16 cellular contexts compared by ENCODE assay signal in the genomic region with DNA sequence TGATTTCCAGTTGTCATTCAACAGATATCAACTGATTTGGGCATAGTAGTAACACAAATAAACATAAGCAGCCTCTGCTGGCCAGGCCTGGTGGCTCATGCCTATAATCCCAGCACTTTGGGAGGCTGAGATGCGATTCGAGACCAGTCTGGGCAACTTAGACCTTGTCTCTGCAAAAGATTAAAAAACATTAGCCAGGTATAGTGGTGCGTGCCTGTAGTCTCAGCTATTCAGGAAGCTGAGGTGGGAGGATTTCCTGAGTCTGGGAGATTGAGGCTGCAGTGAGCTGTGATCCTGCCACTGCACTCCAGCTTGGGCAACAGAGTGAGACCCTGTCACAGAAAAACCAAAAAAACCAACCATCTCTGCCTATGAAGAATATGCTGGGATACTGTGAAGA. TPM values are rescaled to one million over a fixed set of nuclear protein-coding genes. Genes with fewer than 3 reads are reported as not detected.
DNase-seq lines count a peak whose midpoint lies in the region; ATAC-seq and TF ChIP-seq lines count a peak whose summit lies in the region.
"Had no signal": no experiment of that assay in that cellular context is flagged by ENCODE, and none has a peak within 500 bp of the region (broad histone marks: within the 10 kb centered on the region; RNA-seq: fewer than 3 reads in every experiment).

No MANE protein-coding gene starts in this region.

- no peaks in the 10 kb centered on the region for H3K27me3 Mint-ChIP-seq in activated T-cell treated with anti-CD3 and anti-CD28 coated beads, Interleukin-2, amount 50 U/mL, for 24 hours
- H3K27me3 Mint-ChIP-seq in T-cell, result no peaks in the 10 kb centered on the region
- H3K27me3 Mint-ChIP-seq: dendritic cell treated with granulocyte-macrophage colony-stimulating factor and Interleukin-4, amounts not matched to agents 40 ng/mL and 50 ng/mL, for 4 days had no signal

- CTCF ChIA-PET in T-cell (lab: Charles Lee), result interaction anchor here (0.5 to 0.6 kb wide), 2 partner anchors 42 to 49 kb away, joined by 4 to 6 read pairs; no protein-coding TSS in a partner anchor

- ATAC-seq in T-cell (replicated peaks in 1 of 4) (peak; percentile 19 to 51 (median 40)), left ventricle myocardium superior (no peak)
- no peak for ATAC-seq in stimulated activated effector memory CD8-positive, alpha-beta T cell treated with anti-CD3 and anti-CD28 coated beads, Interleukin-12 subunit alpha, Interleukin-12 subunit beta, amount 100 ng/mL, for 72 hours
- ATAC-seq: left lobe of liver had no signal

- H3K36me3 Mint-ChIP-seq in activated T-cell treated with anti-CD3 and anti-CD28 coated beads, Interleukin-2, amount 50 U/mL, for 24 hours (ENCODE audit: low read depth), result peaks cover 96% of the 10 kb centered on the region
- H3K36me3 Mint-ChIP-seq in T-cell, result peaks cover 29% of the 10 kb centered on the region
- peaks cover 95% of the 10 kb centered on the region for H3K36me3 Mint-ChIP-seq in stimulated activated effector memory CD8-positive, alpha-beta T cell treated with anti-CD3 and anti-CD28 coated beads, Interleukin-12 subunit alpha, Interleukin-12 subunit beta, amount 100 ng/mL, for 72 hours

- intact Hi-C loops in left ventricle myocardium superior (cut with micrococcal nuclease), result no loop called here

- H3K4me3 ChIP-seq in choroid plexus epithelial cell (ENCODE audit: low read depth, low read length), result no peak overlapping the region

- in situ Hi-C loops in G401 (cut with HindIII; ENCODE audit: low sequenced_read_pairs), result no loop called here

- H3K9me3 Mint-ChIP-seq in activated T-cell treated with anti-CD3 and anti-CD28 coated beads, Interleukin-2, amount 50 U/mL, for 24 hours, result no peaks in the 10 kb centered on the region
- no peaks in the 10 kb centered on the region for H3K9me3 Mint-ChIP-seq in T-cell
- no peaks in the 10 kb centered on the region for H3K9me3 Mint-ChIP-seq in stimulated activated effector memory CD8-positive, alpha-beta T cell treated with anti-CD3 and anti-CD28 coated beads, Interleukin-12 subunit alpha, Interleukin-12 subunit beta, amount 100 ng/mL, for 72 hours
- H3K9me3 Mint-ChIP-seq: dendritic cell treated with granulocyte-macrophage colony-stimulating factor and Interleukin-4, amounts not matched to agents 40 ng/mL and 50 ng/mL, for 4 days had no signal

- no peak for DNase-seq in activated T-cell treated with anti-CD3 and anti-CD28 coated beads, Interleukin-2, amount 50 U/mL, for 24 hours
- no peak for DNase-seq in activated T-cell treated with anti-CD3 and anti-CD28 coated beads for 4 hours
- DNase-seq in T-cell, result no peak
- DNase-seq in choroid plexus epithelial cell (ENCODE audit: low read depth), result no peak
- DNase-seq in stimulated activated effector memory CD8-positive, alpha-beta T cell treated with anti-CD3 and anti-CD28 coated beads, Interleukin-12 subunit alpha, Interleukin-12 subunit beta, amount 100 ng/mL, for 72 hours (ENCODE audit: low spot score in 2 of 2), result no peak
- DNase-seq in G401 (ENCODE audit: low spot score), result no peak
- DNase-seq in NCI-H774 (lab: John Stamatoyannopoulos, UW), result no peak
- no peak for DNase-seq in left ventricle myocardium superior
- DNase-seq: activated CD8-positive, alpha-beta memory T cell treated with anti-CD3 and anti-CD28 coated beads, Interleukin-2, amount 50 U/mL, for 48 hours; aorta; GF-D8; NCI-H1694; OCI-M1; retina had no signal

- H3K27ac Mint-ChIP-seq in activated T-cell treated with anti-CD3 and anti-CD28 coated beads, Interleukin-2, amount 50 U/mL, for 24 hours, result peak overlapping the region; percentile 87
- H3K27ac Mint-ChIP-seq in T-cell, result peak overlapping the region; percentile 82 to 84
- H3K27ac Mint-ChIP-seq in stimulated activated effector memory CD8-positive, alpha-beta T cell treated with anti-CD3 and anti-CD28 coated beads, Interleukin-12 subunit alpha, Interleukin-12 subunit beta, amount 100 ng/mL, for 72 hours, result peak overlapping the region; percentile 82
- H3K27ac Mint-ChIP-seq: dendritic cell treated with granulocyte-macrophage colony-stimulating factor and Interleukin-4, amounts not matched to agents 40 ng/mL and 50 ng/mL, for 4 days had no signal

- POLR2A ChIA-PET in T-cell (lab: Charles Lee), result interaction anchor here in 1 of 2 donors (0.6 kb wide), 1 partner anchor 71 kb away, joined by 10 read pairs; no protein-coding TSS in a partner anchor

- H3K4me3 Mint-ChIP-seq in activated T-cell treated with anti-CD3 and anti-CD28 coated beads, Interleukin-2, amount 50 U/mL, for 24 hours, result no peak overlapping the region
- peak overlapping the region in 1 of 3 donors; percentile 48 for H3K4me3 Mint-ChIP-seq in T-cell
- H3K4me3 Mint-ChIP-seq in stimulated activated effector memory CD8-positive, alpha-beta T cell treated with anti-CD3 and anti-CD28 coated beads, Interleukin-12 subunit alpha, Interleukin-12 subunit beta, amount 100 ng/mL, for 72 hours, result no peak overlapping the region
- H3K4me3 Mint-ChIP-seq: dendritic cell treated with granulocyte-macrophage colony-stimulating factor and Interleukin-4, amounts not matched to agents 40 ng/mL and 50 ng/mL, for 4 days had no signal

- peaks cover 67% of the 10 kb centered on the region for H3K4me1 Mint-ChIP-seq in activated T-cell treated with anti-CD3 and anti-CD28 coated beads, Interleukin-2, amount 50 U/mL, for 24 hours (ENCODE audit: low read depth)
- peaks cover 56 to 65% (median 64%) of the 10 kb centered on the region in 3 donors for H3K4me1 Mint-ChIP-seq in T-cell
- H3K4me1 Mint-ChIP-seq in stimulated activated effector memory CD8-positive, alpha-beta T cell treated with anti-CD3 and anti-CD28 coated beads, Interleukin-12 subunit alpha, Interleukin-12 subunit beta, amount 100 ng/mL, for 72 hours, result peaks cover 44% of the 10 kb centered on the region

- TF ChIP-seq CTCF in choroid plexus epithelial cell (conservative IDR thresholded peaks at IDR 0.05; ENCODE audit: low read depth, low read length), result peak; percentile 26

RNA-seq across cellular contexts. Expression of gene METAP2, which starts 7.1 kb away (rescaled TPM):
- total RNA-seq in T-cell, result 10 to 100 TPM; 47.7 to 55.6 (median 51.4) TPM
- total RNA-seq in G401 (2014; rRNA removed; shearing (Covaris generic)), result 62.9 and 91.2 TPM in 2 replicates
- 61.6 TPM for total RNA-seq in left ventricle myocardium superior

Comparison
In these comparisons a context has a peak if more than half of its experiments do, and no peak if none do; other contexts are left out.
1. ATAC-seq: peak in T-cell (4 of 4); none in stimulated activated effector memory CD8-positive, alpha-beta T cell treated with anti-CD3 and anti-CD28 coated beads, Interleukin-12 subunit alpha, Interleukin-12 subunit beta, amount 100 ng/mL, for 72 hours (single experiment) and left ventricle myocardium superior (single experiment).
2. Peak in every context shown above with its lines, with median percentiles within 50 percentile points of each other: H3K27ac Mint-ChIP-seq.